ENCODE assay signal across 8 cellular contexts in the genomic region with DNA sequence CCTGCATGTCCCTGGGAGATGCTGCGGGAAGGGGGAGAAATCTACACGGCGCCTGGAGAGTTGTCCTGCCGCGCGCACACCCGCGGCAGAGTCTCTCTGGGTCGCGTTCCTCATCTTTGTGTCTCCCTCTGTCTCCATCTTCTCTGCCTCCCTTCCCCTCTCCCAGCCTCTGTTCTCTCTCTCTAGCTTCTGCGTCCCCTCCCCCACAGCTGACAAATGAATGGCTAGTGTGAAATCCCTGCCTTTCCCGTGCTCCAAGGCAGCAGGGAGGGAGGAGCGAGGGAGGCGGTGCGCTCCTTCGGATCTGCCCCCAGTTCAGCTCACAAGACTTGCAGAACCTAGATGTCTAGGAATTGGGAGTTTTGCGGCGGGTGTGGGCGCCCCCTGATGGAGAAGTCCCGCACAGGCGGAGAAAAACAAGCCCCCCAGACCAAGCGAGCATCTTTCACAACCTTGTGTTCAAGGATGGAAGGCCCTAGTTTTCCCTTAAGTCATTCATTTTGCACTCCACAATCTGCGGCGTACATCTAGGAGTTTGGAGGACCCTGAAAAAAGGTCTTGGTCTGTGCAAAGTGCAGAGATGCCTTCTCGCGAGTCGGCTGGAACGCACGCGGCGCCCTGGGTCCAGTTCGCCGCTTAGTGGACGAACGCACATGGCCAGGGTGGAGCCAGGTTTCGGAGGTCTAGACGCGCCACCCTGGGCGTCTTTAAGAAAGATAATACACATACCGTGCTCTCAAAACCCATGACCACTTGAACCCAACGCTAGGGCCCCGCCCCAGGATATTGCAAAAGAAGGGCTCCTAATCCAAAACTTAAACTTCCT. TPM values are rescaled to one million over a fixed set of nuclear protein-coding genes. Genes with fewer than 3 reads are reported as not detected.
DNase-seq lines count a peak whose midpoint lies in the region; ATAC-seq, FAIRE-seq and TF ChIP-seq lines count a peak whose summit lies in the region.

No MANE protein-coding gene starts in this region.

- TF ChIP-seq POLR2A in endothelial cell of umbilical vein (IDR thresholded peaks at IDR 0.05; ENCODE audit: low read depth, low read length): no peak

- intact Hi-C loops in endothelial cell of umbilical vein (cut with micrococcal nuclease): loop anchor here (1.0 to 5.0 kb wide), 12 partner anchors 43 to 1161 kb away; a partner anchor contains a TSS

- POLR2A ChIA-PET in endothelial cell of umbilical vein (lab: Charles Lee): interaction anchor here (0.6 kb wide), 1 partner anchor 740 kb away, joined by 3 read pairs; no protein-coding TSS in a partner anchor

- peak; percentile 73 for ATAC-seq in GM18907 (IDR thresholded peaks at IDR 0.05; ENCODE audit: unreplicated experiment)
- ATAC-seq in HG03103 (IDR thresholded peaks at IDR 0.05; ENCODE audit: low read depth, unreplicated experiment): peak; percentile 57
- ATAC-seq in memory B cell (ENCODE audit: low read depth): peak; percentile 29

- peak; percentile 87 for TF ChIP-seq CTCF in BE2C (IDR thresholded peaks at IDR 0.05; ENCODE audit: low read depth, low read length)
- TF ChIP-seq CTCF in endothelial cell of umbilical vein (IDR thresholded peaks at IDR 0.05; ENCODE audit: extremely low read depth in 1 of 2, insufficient read depth in 1 of 2, low read depth in 1 of 2, low read length in 2 of 2): peak; percentile 86

- peaks cover 16% of the 10 kb centered on the region for H3K4me1 Mint-ChIP-seq in memory B cell

- CTCF ChIA-PET in endothelial cell of umbilical vein (lab: Charles Lee): interaction anchor here (0.6 to 1.5 kb wide), 23 partner anchors 9 to 1162 kb away, joined by 3 to 11 read pairs (median 3); no protein-coding TSS in a partner anchor

- no peak overlapping the region for H3K27ac ChIP-seq in endothelial cell of umbilical vein (ENCODE audit: insufficient read depth, low read depth, low read length)

- H2AFZ ChIP-seq in endothelial cell of umbilical vein (ENCODE audit: low read depth, low read length): peak overlapping the region; percentile 100

- H3K4me3 Mint-ChIP-seq in memory B cell: peak overlapping the region; percentile 75

- H3K4me2 ChIP-seq in endothelial cell of umbilical vein (ENCODE audit: insufficient read depth, low read length): peak overlapping the region; percentile 98

- H4K20me1 ChIP-seq in endothelial cell of umbilical vein (replicated peaks; ENCODE audit: control insufficient read depth, extremely low read depth, insufficient read depth, low read length): no peaks in the 10 kb centered on the region

- H3K27me3 Mint-ChIP-seq in memory B cell: peaks cover 25% of the 10 kb centered on the region

- H3K9me3 ChIP-seq in BE2C (no peaks in the 10 kb centered on the region), endothelial cell of umbilical vein (replicated peaks; ENCODE audit: control insufficient read depth, insufficient read depth, low read length) (no peaks in the 10 kb centered on the region)

- H3K27me3 ChIP-seq in BE2C: peaks cover 28% of the 10 kb centered on the region
- peaks cover 49 to 74% of the 10 kb centered on the region in 2 experiments for H3K27me3 ChIP-seq in endothelial cell of umbilical vein (ENCODE audit: control insufficient read depth in 2 of 2, insufficient read depth in 2 of 2, low read length in 2 of 2)

- BruUV-seq in endothelial cell of umbilical vein (replicated peaks; lab: Mats Ljungman, UMichigan): no TSS peak

- H3K9ac ChIP-seq in endothelial cell of umbilical vein (replicated peaks; ENCODE audit: extremely low read depth, insufficient read depth, low read length): peak overlapping the region; percentile 17

- H3K9me3 Mint-ChIP-seq in memory B cell: no peaks in the 10 kb centered on the region

- dilution Hi-C loops in endothelial cell of umbilical vein (cut with MboI; ENCODE audit: extremely low pct_ligation_motif_present, low sequenced_read_pairs): no loop called here

- FAIRE-seq in endothelial cell of umbilical vein (lab: Jason Lieb, UNC): peak; percentile 95

- DNase-seq in BE2C (peak; percentile 88), NCI-H345 treated with DMSO at 0.1 percent for 48 hours (lab: John Stamatoyannopoulos, UW; ENCODE audit: unreplicated experiment) (peak; percentile 70), endothelial cell of umbilical vein (ENCODE audit: low read depth, low spot score) (peak; percentile 87), memory B cell (ENCODE audit: low spot score in 2 of 2) (peak in 1 of 2 donors; percentile 11)
- peak; percentile 31 for DNase-seq in activated CD4-positive, alpha-beta T cell treated with anti-CD3 and anti-CD28 coated beads, Interleukin-2, amount 50 U/mL, for 1 hour
- DNase-seq in stimulated activated CD8-positive, alpha-beta memory T cell treated with anti-CD3 and anti-CD28 coated beads, Interleukin-4, amount 100 ng/mL, for 48 hours: peak; percentile 79

- peak overlapping the region; percentile 72 for H3K4me3 ChIP-seq in BE2C (ENCODE audit: low read depth, low read length)
- peak overlapping the region; percentile 48 to 73 (median 59) for H3K4me3 ChIP-seq in endothelial cell of umbilical vein (replicated peaks in 1 of 3; ENCODE audit: insufficient read depth in 1 of 3, low read depth in 1 of 3, low read length in 3 of 3)

- no peaks in the 10 kb centered on the region for H3K36me3 Mint-ChIP-seq in memory B cell

- H3K27ac Mint-ChIP-seq in memory B cell: no peak overlapping the region

- no peaks in the 10 kb centered on the region for H3K9me1 ChIP-seq in endothelial cell of umbilical vein (replicated peaks; ENCODE audit: control insufficient read depth, extremely low read depth, insufficient read depth, low read length)

- H3K79me2 ChIP-seq in endothelial cell of umbilical vein (ENCODE audit: control insufficient read depth, insufficient read depth, low read length): no peaks in the 10 kb centered on the region

- no peaks in the 10 kb centered on the region for H3K4me1 ChIP-seq in BE2C
- H3K4me1 ChIP-seq in endothelial cell of umbilical vein (ENCODE audit: control insufficient read depth, extremely low read depth, insufficient read depth, low read length): peaks cover 35% of the 10 kb centered on the region

- H3K36me3 ChIP-seq in BE2C: no peaks in the 10 kb centered on the region
- no peaks in the 10 kb centered on the region for H3K36me3 ChIP-seq in endothelial cell of umbilical vein (ENCODE audit: control insufficient read depth in 2 of 2, extremely low read depth in 1 of 2, insufficient read depth in 2 of 2, low read length in 2 of 2)

TF ChIP-seq in endothelial cell of umbilical vein, 7 proteins besides CTCF, POLR2A, EP300 and RAD21:
- TF ChIP-seq POLR2AphosphoS5 (IDR thresholded peaks at IDR 0.05; ENCODE audit: insufficient read depth, low read depth, low read length): no peak
- TF ChIP-seq, protein P1, sequence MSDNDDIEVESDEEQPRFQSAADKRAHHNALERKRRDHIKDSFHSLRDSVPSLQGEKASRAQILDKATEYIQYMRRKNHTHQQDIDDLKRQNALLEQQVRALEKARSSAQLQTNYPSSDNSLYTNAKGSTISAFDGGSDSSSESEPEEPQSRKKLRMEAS (IDR thresholded peaks at IDR 0.05; ENCODE audit: insufficient read depth, insufficient read length): peak; percentile 11
- TF ChIP-seq MYC (IDR thresholded peaks at IDR 0.05; ENCODE audit: low read depth, low read length): no peak

RNA-seq across cellular contexts. Expression of a gene that starts 2.0 kb away (rescaled TPM):
- polyA plus RNA-seq in BE2C (2012; ENCODE audit: insufficient read depth, insufficient read length, low read depth): 3.3 TPM
- total RNA-seq in endothelial cell of umbilical vein: 0.35 and 0.72 TPM in 2 replicates
- 0.56 and 1.2 TPM in 2 replicates for polyA plus RNA-seq in endothelial cell of umbilical vein
- polyA plus RNA-seq in endothelial cell of umbilical vein (2011; cell fraction: cytosol; rRNA removed): 0.21 and 0.62 TPM in 2 replicates
- polyA plus RNA-seq in endothelial cell of umbilical vein (2011; cell fraction: nucleus; rRNA removed): 0.88 TPM in 2 replicates
- polyA plus RNA-seq in endothelial cell of umbilical vein (2012): 3.3 and 4.0 TPM in 2 replicates
- polyA minus RNA-seq in endothelial cell of umbilical vein: 2.8 and 5.6 TPM in 2 replicates
- not detected for polyA minus RNA-seq in endothelial cell of umbilical vein (2011; cell fraction: cytosol; rRNA and poly(A)+ RNA removed)
- polyA minus RNA-seq in endothelial cell of umbilical vein (2011; cell fraction: nucleus; rRNA and poly(A)+ RNA removed): 1.6 and 1.8 TPM in 2 replicates
